In genomic region chr9:98290411-98290810, GRCh38 we compare ENCODE assay signal across 1 cellular context.
TF ChIP-seq lines count a peak whose summit lies in the region.

No MANE protein-coding gene starts in this region.

TF ChIP-seq in GM23338, 12 proteins besides CTCF, POLR2A, EP300 and RAD21 (continued from another document):
- no peak for TF ChIP-seq ZNF462 (CRISPR knock-in tag; IDR thresholded peaks at IDR 0.05)
TF ChIP-seq in GM23338: peak in this region for 0.
